Comparison of ENCODE assay signal across 28 cellular contexts in genomic region chr7:80548790-80549530, GRCh38. TPM values are rescaled to one million over a fixed set of nuclear protein-coding genes. Genes with fewer than 3 reads are reported as not detected.
DNase-seq lines count a peak whose midpoint lies in the region; ATAC-seq and TF ChIP-seq lines count a peak whose summit lies in the region.
"Had no signal": no experiment of that assay in that cellular context is flagged by ENCODE, and none has a peak within 500 bp of the region (broad histone marks: within the 10 kb centered on the region; RNA-seq: fewer than 3 reads in every experiment).

No MANE protein-coding gene starts in this region.

- peak overlapping the region; percentile 67 for H3K4me2 ChIP-seq in PC-3 (ENCODE audit: low read length)

- H3K9me2 ChIP-seq in PC-3 (replicated peaks; ENCODE audit: low read length), result no peaks in the 10 kb centered on the region

- H3F3A ChIP-seq in PC-3 (ENCODE audit: low read length, unreplicated experiment), result peaks cover 8% of the 10 kb centered on the region

- no TSS peak for BruUV-seq in PC-3 (replicated peaks; lab: Mats Ljungman, UMichigan)

- POLR2A ChIA-PET in PC-3 (lab: Charles Lee; ENCODE audit: unreplicated experiment), result interaction anchor here (0.5 kb wide), 1 partner anchor 1113 kb away, joined by 6 read pairs; no protein-coding TSS in a partner anchor

- TF ChIP-seq CTCF in PC-3 (conservative IDR thresholded peaks at IDR 0.05; ENCODE audit: low read depth, low read length) (no peak), gastrocnemius medialis (IDR thresholded peaks at IDR 0.05 in 4 of 5, conservative IDR thresholded peaks at IDR 0.05 in 1 of 5) (no peak), brain microvascular endothelial cell (IDR thresholded peaks at IDR 0.05; ENCODE audit: low read depth, low read length, missing control alignments) (no peak), WERI-Rb-1 (IDR thresholded peaks at IDR 0.05; ENCODE audit: low read depth, low read length) (no peak)

- CTCF ChIA-PET in PC-3 (lab: Charles Lee), result no interaction called here

- in situ Hi-C loops in gastrocnemius medialis (cut with MboI; ENCODE audit: low sequenced_read_pairs in 4 of 4), result no loop called here
- in situ Hi-C loops in brain microvascular endothelial cell (cut with HindIII; ENCODE audit: low pct_ligation_motif_present, low sequenced_read_pairs), result no loop called here

- no peak for TF ChIP-seq POLR2A in gastrocnemius medialis (IDR thresholded peaks at IDR 0.05)

- no peaks in the 10 kb centered on the region for H4K20me1 ChIP-seq in PC-3 (ENCODE audit: low read length)

- H3K4me1 ChIP-seq in PC-3 (ENCODE audit: insufficient read depth, low read length) (peaks cover 38% of the 10 kb centered on the region), gastrocnemius medialis (peaks cover 7 to 35% of the 10 kb centered on the region in 2 donors)
- H3K4me1 ChIP-seq: ascending aorta, SJCRH30 had no signal

- DNase-seq in GM04504 (ENCODE audit: low read depth) (peak; percentile 6), PC-3 (peak; percentile 72), left cardiac atrium (no peak), gastrocnemius medialis (no peak), brain microvascular endothelial cell (no peak), A172 (ENCODE audit: low spot score) (no peak), WERI-Rb-1 (no peak)
- DNase-seq: activated B cell treated with CpG ODN at 0.5 μM for 24 hours; activated CD8-positive, alpha-beta T cell treated with anti-CD3 and anti-CD28 coated beads for 36 hours; activated naive CD4-positive, alpha-beta T cell treated with anti-CD3 and anti-CD28 coated beads, Interleukin-2, amount 50 U/mL, for 16 hours; activated T-cell treated with anti-CD3 and anti-CD28 coated beads, Interleukin-2, amount 50 U/mL, for 4 hours; EL; endodermal cell; GOT3; hippocampal formation; islet precursor cell; NCI-H1436; NCI-H2171; NCI-H774; nephron progenitor cell; OCI-M1; SJCRH30; T-helper 2 cell had no signal

- intact Hi-C loops in PC-3 (cut with micrococcal nuclease) (loop anchor here (2.0 to 5.0 kb wide), 3 partner anchors 42 to 110 kb away; no protein-coding TSS in a partner anchor), left cardiac atrium (cut with DNase I) (no loop called here), gastrocnemius medialis (cut with DNase I; ENCODE audit: low total_unique reads) (no loop called here)

- no peaks in the 10 kb centered on the region for H3K79me2 ChIP-seq in PC-3 (ENCODE audit: low read length)

- no peaks in the 10 kb centered on the region for H3K27me3 ChIP-seq in PC-3 (ENCODE audit: low read length)
- no peaks in the 10 kb centered on the region for H3K27me3 ChIP-seq in gastrocnemius medialis
- no peaks in the 10 kb centered on the region for H3K27me3 ChIP-seq in brain microvascular endothelial cell (replicated peaks)
- H3K27me3 ChIP-seq in WERI-Rb-1 (ENCODE audit: insufficient read depth, low read depth, severe bottlenecking), result no peaks in the 10 kb centered on the region
- H3K27me3 ChIP-seq: ascending aorta, SJCRH30 had no signal

- ATAC-seq in PC-3, result peak; percentile 71
- ATAC-seq in left cardiac atrium, result peak; percentile 53 to 69
- ATAC-seq in gastrocnemius medialis, result peak in 1 of 2 donors; percentile 70
- ATAC-seq: activated CD8-positive, alpha-beta T cell treated with anti-CD3 and anti-CD28 coated beads for 36 hours; activated T-cell treated with anti-CD3 and anti-CD28 coated beads, Interleukin-2, amount 50 U/mL, for 4 hours had no signal

- H2AFZ ChIP-seq in PC-3 (ENCODE audit: low read length), result no peak overlapping the region

- H3K36me3 ChIP-seq in PC-3 (ENCODE audit: low read depth, low read length) (no peaks in the 10 kb centered on the region), gastrocnemius medialis (no peaks in the 10 kb centered on the region), brain microvascular endothelial cell (replicated peaks) (no peaks in the 10 kb centered on the region), WERI-Rb-1 (no peaks in the 10 kb centered on the region)
- H3K36me3 ChIP-seq: ascending aorta, SJCRH30 had no signal

- H3K9ac ChIP-seq in PC-3 (ENCODE audit: low read length), result peak overlapping the region; percentile 11; the same call in 1 of the 2 replicates

- H3K9me3 ChIP-seq in PC-3 (ENCODE audit: low read length) (0 out of 2 replicates have a peak, but pooled peaks cover 6% of the 10 kb centered on the region), gastrocnemius medialis (no peaks in the 10 kb centered on the region), WERI-Rb-1 (ENCODE audit: severe bottlenecking) (no peaks in the 10 kb centered on the region)
- H3K9me3 ChIP-seq: SJCRH30 had no signal

- H3K27ac ChIP-seq in PC-3 (ENCODE audit: low read length), result peak overlapping the region; percentile 81
- H3K27ac ChIP-seq in gastrocnemius medialis, result peak overlapping the region; percentile 2 to 69 (median 28)
- no peak overlapping the region for H3K27ac ChIP-seq in brain microvascular endothelial cell
- H3K27ac ChIP-seq in WERI-Rb-1, result no peak overlapping the region
- H3K27ac ChIP-seq: ascending aorta, SJCRH30 had no signal

- H3K4me3 ChIP-seq in PC-3 (ENCODE audit: low read length) (no peak overlapping the region; the same call in 1 of the 2 replicates), gastrocnemius medialis (no peak overlapping the region), brain microvascular endothelial cell (ENCODE audit: low read depth, low read length) (no peak overlapping the region), WERI-Rb-1 (ENCODE audit: low read depth, low read length) (no peak overlapping the region)
- H3K4me3 ChIP-seq: ascending aorta, SJCRH30 had no signal

RNA-seq across cellular contexts. Expression of gene GNAT3, which starts 37.1 kb away (rescaled TPM):
- total RNA-seq in PC-3 (2014; rRNA removed) (not detected in 2 replicates), left cardiac atrium (not detected), gastrocnemius medialis (not detected)
- not detected in 2 replicates for total RNA-seq in A172 (2014; rRNA removed; shearing (Covaris generic))
- total RNA-seq: activated B cell treated with CpG ODN at 0.5 μM for 24 hours; activated CD8-positive, alpha-beta T cell treated with anti-CD3 and anti-CD28 coated beads for 36 hours; activated T-cell treated with anti-CD3 and anti-CD28 coated beads, Interleukin-2, amount 50 U/mL, for 4 hours; ascending aorta; B cell; endodermal cell; mesenteric fat pad; posterior vena cava; SJCRH30; temporal lobe had no signal

Comparison
In these comparisons a context has a peak if more than half of its experiments do, and no peak if none do; other contexts are left out.
1. DNase-seq: peak in GM04504 (single experiment) and PC-3 (single experiment); none in left cardiac atrium (single experiment), gastrocnemius medialis (0 of 2), brain microvascular endothelial cell (single experiment), A172 (single experiment) and WERI-Rb-1 (single experiment).
2. H3K27ac ChIP-seq: peak in PC-3 (single experiment) and gastrocnemius medialis (4 of 4); none in brain microvascular endothelial cell (single experiment) and WERI-Rb-1 (single experiment).